Comparison of ENCODE assay signal across 1 cellular context in the genomic region with DNA sequence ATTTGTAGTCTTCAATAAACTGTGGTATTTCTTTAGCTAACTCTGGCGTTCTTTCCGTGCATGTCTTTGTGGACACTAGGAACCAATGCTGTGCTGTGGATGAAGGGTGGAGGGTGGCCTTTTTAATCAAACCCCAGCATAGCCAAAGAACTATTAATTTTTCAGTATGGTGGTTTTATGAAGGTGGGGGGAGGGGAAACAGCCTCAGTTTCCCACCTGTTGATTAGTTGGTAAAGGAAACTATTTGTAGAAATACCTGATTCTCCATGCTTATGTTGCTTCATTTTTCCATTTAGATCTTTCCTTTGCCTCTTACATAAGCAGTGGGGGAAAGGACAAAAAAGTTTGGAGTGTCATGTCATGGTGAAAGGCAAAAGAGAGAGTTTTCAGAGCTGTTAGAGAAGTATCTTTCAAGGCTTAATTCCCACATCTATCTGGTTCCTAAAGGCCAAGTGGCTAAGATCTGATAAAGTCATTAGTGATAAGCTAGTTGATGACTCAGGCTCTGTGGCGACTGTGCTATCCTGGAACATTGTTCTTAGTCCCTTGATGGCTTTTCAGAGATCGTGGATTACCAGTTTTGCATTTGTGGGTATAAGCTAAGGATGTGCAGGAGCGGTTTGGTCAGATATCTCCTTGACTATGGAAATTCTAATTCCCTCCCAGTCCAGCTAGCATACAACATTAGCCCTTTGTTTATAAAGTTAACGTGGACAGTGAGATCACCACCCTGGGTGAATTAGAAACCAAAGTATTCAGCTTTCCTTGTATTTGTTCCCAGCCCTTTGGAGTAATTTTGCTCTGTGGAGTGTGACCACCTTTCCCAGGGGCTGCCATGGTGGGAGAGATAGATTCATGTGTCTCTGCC.
TF ChIP-seq lines count a peak whose summit lies in the region.

No MANE protein-coding gene starts in this region.

TF ChIP-seq in K562, 482 proteins besides CTCF, POLR2A, EP300 and RAD21 (continued from another document):
- TF ChIP-seq ZBTB9 (CRISPR knock-in tag; IDR thresholded peaks at IDR 0.05) (no peak), U2AF1 (optimal IDR thresholded peaks at IDR 0.05; ENCODE audit: low read depth, low read length) (no peak), FOSL1 (tag; conservative IDR thresholded peaks at IDR 0.05) (peak; percentile 89), FUS (optimal IDR thresholded peaks at IDR 0.05; ENCODE audit: low read depth, low read length) (no peak), MCM2 (IDR thresholded peaks at IDR 0.05; ENCODE audit: low read depth) (no peak), ESRRB (CRISPR knock-in tag; IDR thresholded peaks at IDR 0.05; ENCODE audit: borderline replicate concordance) (no peak), NCOA1 (IDR thresholded peaks at IDR 0.05; ENCODE audit: low read depth) (no peak), SMAD4 (CRISPR knock-in tag; conservative IDR thresholded peaks at IDR 0.05) (no peak), TRIM25 (IDR thresholded peaks at IDR 0.05; ENCODE audit: borderline replicate concordance) (no peak), ARID1B (IDR thresholded peaks at IDR 0.05) (peak; percentile 46), ETS2 (tag; IDR thresholded peaks at IDR 0.05; ENCODE audit: borderline replicate concordance, poor library complexity, severe bottlenecking) (no peak), ZNF316 (IDR thresholded peaks at IDR 0.05) (no peak), DACH1 (IDR thresholded peaks at IDR 0.05; ENCODE audit: partially characterized antibody) (peak; percentile 61)
- TF ChIP-seq, protein P1, sequence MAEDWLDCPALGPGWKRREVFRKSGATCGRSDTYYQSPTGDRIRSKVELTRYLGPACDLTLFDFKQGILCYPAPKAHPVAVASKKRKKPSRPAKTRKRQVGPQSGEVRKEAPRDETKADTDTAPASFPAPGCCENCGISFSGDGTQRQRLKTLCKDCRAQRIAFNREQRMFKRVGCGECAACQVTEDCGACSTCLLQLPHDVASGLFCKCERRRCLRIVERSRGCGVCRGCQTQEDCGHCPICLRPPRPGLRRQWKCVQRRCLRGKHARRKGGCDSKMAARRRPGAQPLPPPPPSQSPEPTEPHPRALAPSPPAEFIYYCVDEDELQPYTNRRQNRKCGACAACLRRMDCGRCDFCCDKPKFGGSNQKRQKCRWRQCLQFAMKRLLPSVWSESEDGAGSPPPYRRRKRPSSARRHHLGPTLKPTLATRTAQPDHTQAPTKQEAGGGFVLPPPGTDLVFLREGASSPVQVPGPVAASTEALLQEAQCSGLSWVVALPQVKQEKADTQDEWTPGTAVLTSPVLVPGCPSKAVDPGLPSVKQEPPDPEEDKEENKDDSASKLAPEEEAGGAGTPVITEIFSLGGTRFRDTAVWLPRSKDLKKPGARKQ (CRISPR knock-in tag; IDR thresholded peaks at IDR 0.05) = no peak
TF ChIP-seq in K562: peak in this region for 12.
